Comparison of ENCODE assay signal across 9 cellular contexts in genomic region chr6:139844907-139845306, GRCh38.
"Had no signal": no experiment of that assay in that cellular context is flagged by ENCODE, and none has a peak within 500 bp of the region (broad histone marks: within the 10 kb centered on the region; RNA-seq: fewer than 3 reads in every experiment).

No MANE protein-coding gene starts in this region.

- H3K4me1 ChIP-seq: HAP-1 had no signal

- H3K4me3 ChIP-seq: GM23248, GM23338, HAP-1 had no signal

- H3K27ac Mint-ChIP-seq: GM23338, H9, HFFc6 had no signal

- DNase-seq: GM23248, GOT3, H7, H9, HCEC 1CT, HFFc6 had no signal

- H3K9me3 ChIP-seq: HAP-1 had no signal

- ATAC-seq: GM23338, HCT116 had no signal

- H3K4me3 Mint-ChIP-seq: GM23338, H9, HFFc6 had no signal

- H3K36me3 ChIP-seq: HAP-1 had no signal

- H3K27ac ChIP-seq: GM23248 had no signal

- H3K9me3 Mint-ChIP-seq: GM23338, H9, HFFc6 had no signal
